8 cellular contexts compared by ENCODE assay signal in the genomic region with DNA sequence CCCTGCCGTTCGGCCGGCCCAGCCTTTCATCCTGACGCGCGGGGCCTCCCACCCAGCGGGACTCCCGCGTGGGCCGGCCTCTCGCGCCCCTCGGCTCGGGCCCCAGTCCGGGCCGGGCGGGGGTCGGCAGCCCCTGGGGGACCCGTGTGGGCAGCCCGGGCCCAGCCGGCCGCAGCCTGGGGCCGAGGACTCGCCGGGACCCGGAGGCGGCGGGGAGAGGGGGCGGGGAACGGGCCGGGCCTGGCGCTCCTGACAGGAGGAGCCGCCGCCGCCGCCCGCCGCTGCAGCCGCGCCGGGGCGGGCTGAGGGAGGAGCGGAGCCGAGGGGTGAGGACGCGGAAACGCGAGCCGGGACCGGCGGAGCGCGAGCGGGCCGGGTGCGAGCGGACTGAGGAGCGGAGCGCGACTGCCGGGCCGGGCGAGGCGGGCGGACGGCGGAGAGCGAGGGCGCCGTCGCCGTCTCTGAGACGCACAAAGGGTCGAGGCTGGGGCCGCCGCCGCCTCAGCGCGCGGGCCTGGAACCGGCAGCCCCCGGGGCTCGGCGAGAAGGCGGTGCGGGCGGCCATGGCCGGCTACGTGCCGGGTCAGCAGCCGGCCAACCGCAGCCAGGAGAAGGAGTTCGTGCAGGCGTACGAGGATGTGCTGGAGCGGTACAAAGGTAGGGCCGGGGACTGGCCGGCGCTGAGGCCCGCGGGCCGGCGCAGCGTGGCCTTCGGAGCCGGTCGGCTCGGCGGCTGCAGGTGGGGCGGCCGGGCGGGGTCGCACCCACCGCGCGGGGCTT.
DNase-seq lines count a peak whose midpoint lies in the region; ATAC-seq and TF ChIP-seq lines count a peak whose summit lies in the region.

No MANE protein-coding gene starts in this region.

- peak overlapping the region; percentile 83 for H2AFZ ChIP-seq in trophoblast cell (ENCODE audit: insufficient read depth, low read length, poor library complexity)

- H3K27ac Mint-ChIP-seq in activated naive CD8-positive, alpha-beta T cell treated with anti-CD3 and anti-CD28 coated beads, Interleukin-2, amount 50 U/mL, for 24 hours, result no peak overlapping the region

- H3K9me3 Mint-ChIP-seq in activated naive CD8-positive, alpha-beta T cell treated with anti-CD3 and anti-CD28 coated beads, Interleukin-2, amount 50 U/mL, for 24 hours, result no peaks in the 10 kb centered on the region

- 0 to 1% methylated on average over 100 to 116 of the region's 116 CpGs for WGBS in heart right ventricle, 2 donors
- no CpG with 5 or more reads among the region's 116 CpGs for WGBS in trophoblast cell (ENCODE audit: extremely low coverage, insufficient coverage, insufficient read length)

- peak overlapping the region; percentile 76 for H2AK5ac ChIP-seq in trophoblast cell (ENCODE audit: low read length)

- ATAC-seq in GM18498 (IDR thresholded peaks at IDR 0.05; ENCODE audit: unreplicated experiment) (peak; percentile 57), HG03196 (IDR thresholded peaks at IDR 0.05; ENCODE audit: unreplicated experiment) (peak; percentile 36), heart right ventricle (peak; percentile 61 to 91 (median 80)), HG02610 (IDR thresholded peaks at IDR 0.05; ENCODE audit: unreplicated experiment) (no peak), GM19395 (IDR thresholded peaks at IDR 0.05; ENCODE audit: unreplicated experiment) (no peak)
- ATAC-seq in activated naive CD8-positive, alpha-beta T cell treated with anti-CD3 and anti-CD28 coated beads, Interleukin-2, amount 50 U/mL, for 24 hours, result peak; percentile 60

- TF ChIP-seq CTCF in heart right ventricle (IDR thresholded peaks at IDR 0.05), result no peak

- peak overlapping the region; percentile 98 for H3K18ac ChIP-seq in trophoblast cell (ENCODE audit: low read length)

- peak overlapping the region; percentile 52 to 89 (median 83) for H3K4me3 ChIP-seq in heart right ventricle
- peak overlapping the region; percentile 86 for H3K4me3 ChIP-seq in trophoblast cell (ENCODE audit: low read depth, low read length)

- H3K27me3 ChIP-seq in heart right ventricle, result peaks cover 0 to 4% (median 0%) of the 10 kb centered on the region in 7 donors
- no peaks in the 10 kb centered on the region for H3K27me3 ChIP-seq in trophoblast cell (ENCODE audit: insufficient read depth, low read length)

- H3K4me3 Mint-ChIP-seq in activated naive CD8-positive, alpha-beta T cell treated with anti-CD3 and anti-CD28 coated beads, Interleukin-2, amount 50 U/mL, for 24 hours, result peak overlapping the region; percentile 83

- H3K79me1 ChIP-seq in trophoblast cell (ENCODE audit: low read length), result peaks cover 29% of the 10 kb centered on the region

- H2BK12ac ChIP-seq in trophoblast cell (ENCODE audit: low read length), result peak overlapping the region; percentile 12

- H3K4me1 Mint-ChIP-seq in activated naive CD8-positive, alpha-beta T cell treated with anti-CD3 and anti-CD28 coated beads, Interleukin-2, amount 50 U/mL, for 24 hours, result peaks cover 40% of the 10 kb centered on the region

- intact Hi-C loops in heart right ventricle (cut with DNase I), result loop anchor here in 7 of 10 donors (2.0 to 10.0 kb wide), 7 partner anchors 37 to 430 kb away; no protein-coding TSS in a partner anchor

- no peaks in the 10 kb centered on the region for H3K36me3 Mint-ChIP-seq in activated naive CD8-positive, alpha-beta T cell treated with anti-CD3 and anti-CD28 coated beads, Interleukin-2, amount 50 U/mL, for 24 hours (ENCODE audit: low read depth)

- H3K14ac ChIP-seq in trophoblast cell (ENCODE audit: low read length), result peak overlapping the region; percentile 97

- H4K8ac ChIP-seq in trophoblast cell (ENCODE audit: low read depth, low read length), result peak overlapping the region; percentile 88

- H2BK5ac ChIP-seq in trophoblast cell (ENCODE audit: low read depth, low read length, poor library complexity), result peak overlapping the region; percentile 95

- H3K27ac ChIP-seq in heart right ventricle (peak overlapping the region; percentile 82 to 98 (median 94)), trophoblast cell (ENCODE audit: low read depth, low read length) (peak overlapping the region; percentile 94)

- peak; percentile 59 for DNase-seq in SK-MEL-5 (ENCODE audit: low read depth, low spot score)
- DNase-seq in activated naive CD8-positive, alpha-beta T cell treated with anti-CD3 and anti-CD28 coated beads, Interleukin-2, amount 50 U/mL, for 24 hours, result peak; percentile 67
- DNase-seq in heart right ventricle, result peak; percentile 72 to 83
- DNase-seq in trophoblast cell, result peak; percentile 53 to 67

- H3K9me3 ChIP-seq in heart right ventricle (no peaks in the 10 kb centered on the region), trophoblast cell (ENCODE audit: insufficient read depth, low read depth, low read length) (no peaks in the 10 kb centered on the region)

- no peaks in the 10 kb centered on the region for H3K36me3 ChIP-seq in heart right ventricle
- H3K36me3 ChIP-seq in trophoblast cell (ENCODE audit: control insufficient read depth in 1 of 2, insufficient read depth in 2 of 2, low read length in 2 of 2), result no peaks in the 10 kb centered on the region

- H2BK120ac ChIP-seq in trophoblast cell (ENCODE audit: insufficient read depth, low read length, poor library complexity), result peak overlapping the region; percentile 50

- H4K91ac ChIP-seq in trophoblast cell (ENCODE audit: low read depth, low read length), result peak overlapping the region; percentile 85

- peak overlapping the region; percentile 76 for H3K9ac ChIP-seq in trophoblast cell (ENCODE audit: low read length)

- H3K4me1 ChIP-seq in heart right ventricle, result peaks cover 7 to 76% (median 63%) of the 10 kb centered on the region in 9 donors
- peaks cover 12 to 24% of the 10 kb centered on the region in 2 experiments for H3K4me1 ChIP-seq in trophoblast cell (ENCODE audit: control insufficient read depth in 1 of 2, insufficient read depth in 2 of 2, low read length in 2 of 2)

- no peak overlapping the region for H3K23ac ChIP-seq in trophoblast cell (ENCODE audit: low read length)

- in situ Hi-C loops in SK-MEL-5 (cut with HindIII; ENCODE audit: low pct_unique_long_range_greater_than_20kb, low sequenced_read_pairs), result no loop called here

- peak overlapping the region; percentile 88 for H3K4me2 ChIP-seq in trophoblast cell (ENCODE audit: low read length)

- no peaks in the 10 kb centered on the region for H3K27me3 Mint-ChIP-seq in activated naive CD8-positive, alpha-beta T cell treated with anti-CD3 and anti-CD28 coated beads, Interleukin-2, amount 50 U/mL, for 24 hours

- peak overlapping the region; percentile 96 for H3K4ac ChIP-seq in trophoblast cell (ENCODE audit: low read depth, low read length)

- peak overlapping the region; percentile 73 for H4K12ac ChIP-seq in trophoblast cell (ENCODE audit: low read depth, low read length)

- peaks cover 28% of the 10 kb centered on the region for H3K79me2 ChIP-seq in trophoblast cell (ENCODE audit: control insufficient read depth, insufficient read depth, low read length, poor library complexity)

Comparison
In these comparisons a context has a peak if more than half of its experiments do, and no peak if none do; other contexts are left out.
1. ATAC-seq: peak in GM18498 (single experiment), HG03196 (single experiment), activated naive CD8-positive, alpha-beta T cell treated with anti-CD3 and anti-CD28 coated beads, Interleukin-2, amount 50 U/mL, for 24 hours (single experiment) and heart right ventricle (8 of 8); none in HG02610 (single experiment) and GM19395 (single experiment).
2. Peak in every context shown above with its lines, with median percentiles within 50 percentile points of each other: DNase-seq.